ENCODE assay signal across 8 cellular contexts in genomic region chr19:44401787-44402115, GRCh38. TPM values are rescaled to one million over a fixed set of nuclear protein-coding genes. Genes with fewer than 3 reads are reported as not detected.
DNase-seq lines count a peak whose midpoint lies in the region; ATAC-seq and TF ChIP-seq lines count a peak whose summit lies in the region.

No MANE protein-coding gene starts in this region.

- H3K4me1 ChIP-seq in DOHH2 (ENCODE audit: control insufficient read depth, low read length): no peaks in the 10 kb centered on the region

- DNase-seq in activated B cell treated with CpG ODN at 0.5 μM for 24 hours (no peak), glutamatergic neuron (no peak), retinal pigment epithelial cell (ENCODE audit: low read depth) (no peak), NCI-H510A treated with DMSO at 0.1 percent for 48 hours (lab: John Stamatoyannopoulos, UW) (no peak), NCI-H345 (lab: John Stamatoyannopoulos, UW) (no peak)

- TF ChIP-seq CTCF in DOHH2 (IDR thresholded peaks at IDR 0.05; ENCODE audit: low read depth, low read length, poor library complexity, severe bottlenecking) (no peak), activated B cell treated with CpG ODN at 0.5 μM for 24 hours (IDR thresholded peaks at IDR 0.05) (no peak), glutamatergic neuron (IDR thresholded peaks at IDR 0.05; ENCODE audit: partially characterized antibody, unreplicated experiment) (no peak), retinal pigment epithelial cell (conservative IDR thresholded peaks at IDR 0.05; ENCODE audit: low read depth, low read length) (no peak)

- no peak for ATAC-seq in activated B cell treated with CpG ODN at 0.5 μM for 24 hours (ENCODE audit: low read depth)
- ATAC-seq in HG03039 (IDR thresholded peaks at IDR 0.05; ENCODE audit: unreplicated experiment): no peak
- ATAC-seq in HG03354 (IDR thresholded peaks at IDR 0.05; ENCODE audit: poor library complexity, severe bottlenecking, unreplicated experiment): no peak

- CTCF ChIA-PET in activated B cell treated with CpG ODN at 0.5 μM for 24 hours (lab: Charles Lee): no interaction called here

- peaks cover 21% of the 10 kb centered on the region for H3K36me3 Mint-ChIP-seq in activated B cell treated with CpG ODN at 0.5 μM for 24 hours (ENCODE audit: low read depth)
- peaks cover under 1% of the 10 kb centered on the region for H3K36me3 Mint-ChIP-seq in glutamatergic neuron (ENCODE audit: unreplicated experiment)

- peaks cover 14% of the 10 kb centered on the region for H3K4me1 Mint-ChIP-seq in activated B cell treated with CpG ODN at 0.5 μM for 24 hours
- H3K4me1 Mint-ChIP-seq in glutamatergic neuron (ENCODE audit: low read depth, unreplicated experiment): no peaks in the 10 kb centered on the region

- H3K79me2 ChIP-seq in DOHH2 (ENCODE audit: control insufficient read depth, low read length): no peaks in the 10 kb centered on the region

- POLR2A ChIA-PET in activated B cell treated with CpG ODN at 0.5 μM for 24 hours (lab: Charles Lee): no interaction called here

- intact Hi-C loops in activated B cell treated with CpG ODN at 0.5 μM for 24 hours (cut with micrococcal nuclease): loop anchor here (1.0 to 5.0 kb wide), 4 partner anchors 47 to 309 kb away; partner anchors contain the start of genes ZNF180, ZNF224 and ZNF229

- H3K4me3 ChIP-seq in DOHH2 (ENCODE audit: low read length): peak overlapping the region; percentile 38
- peak overlapping the region; percentile 84 for H3K4me3 ChIP-seq in retinal pigment epithelial cell (ENCODE audit: low read length)

- no peak overlapping the region for H3K27ac ChIP-seq in DOHH2 (ENCODE audit: low read depth, low read length)

- peaks cover 14% of the 10 kb centered on the region for H3K27me3 Mint-ChIP-seq in activated B cell treated with CpG ODN at 0.5 μM for 24 hours
- H3K27me3 Mint-ChIP-seq in glutamatergic neuron (ENCODE audit: unreplicated experiment): peaks cover 12% of the 10 kb centered on the region

- H4K20me1 ChIP-seq in DOHH2 (ENCODE audit: control insufficient read depth, insufficient read depth, low read depth, low read length): no peaks in the 10 kb centered on the region

- H3F3A ChIP-seq in DOHH2 (ENCODE audit: control insufficient read depth, insufficient read depth): no peaks in the 10 kb centered on the region

- no peaks in the 10 kb centered on the region for H3K36me3 ChIP-seq in DOHH2 (ENCODE audit: control insufficient read depth, low read length)

- no peaks in the 10 kb centered on the region for H3K27me3 ChIP-seq in DOHH2 (ENCODE audit: control insufficient read depth, low read length)

- H3K27ac Mint-ChIP-seq in activated B cell treated with CpG ODN at 0.5 μM for 24 hours: peak overlapping the region; percentile 46
- H3K27ac Mint-ChIP-seq in glutamatergic neuron (ENCODE audit: unreplicated experiment): peak overlapping the region; percentile 88

- peaks cover 32% of the 10 kb centered on the region for H3K9me3 Mint-ChIP-seq in activated B cell treated with CpG ODN at 0.5 μM for 24 hours
- H3K9me3 Mint-ChIP-seq in glutamatergic neuron (ENCODE audit: unreplicated experiment): peaks cover 5% of the 10 kb centered on the region

- peaks cover 10% of the 10 kb centered on the region; the same call in 1 of the 2 replicates for H3K9me3 ChIP-seq in DOHH2 (ENCODE audit: control insufficient read depth, insufficient read depth, low read length)

- H3K4me2 ChIP-seq in DOHH2 (ENCODE audit: low read length): peak overlapping the region; percentile 34; the same call in 1 of the 2 replicates

- H3K9me2 ChIP-seq in DOHH2 (replicated peaks; ENCODE audit: control insufficient read depth, low read length): no peaks in the 10 kb centered on the region

- H3K4me3 Mint-ChIP-seq in activated B cell treated with CpG ODN at 0.5 μM for 24 hours: peak overlapping the region; percentile 88
- H3K4me3 Mint-ChIP-seq in glutamatergic neuron (ENCODE audit: unreplicated experiment): peak overlapping the region; percentile 97

RNA-seq across cellular contexts. Expression of gene ZNF285, which starts 0.3 kb away (rescaled TPM):
- 4.5 TPM in 2 replicates for total RNA-seq in activated B cell treated with CpG ODN at 0.5 μM for 24 hours
- 5.2 TPM for total RNA-seq in glutamatergic neuron (ENCODE audit: unreplicated experiment)

RNA-seq across cellular contexts. Expression of gene ZNF112, which starts 45.3 kb away (rescaled TPM):
- total RNA-seq in activated B cell treated with CpG ODN at 0.5 μM for 24 hours: 2.5 and 2.8 TPM in 2 replicates
- 7.6 TPM for total RNA-seq in glutamatergic neuron (ENCODE audit: unreplicated experiment)

RNA-seq across cellular contexts. Expression of gene ZNF229, which starts 46.5 kb away (rescaled TPM):
- total RNA-seq in activated B cell treated with CpG ODN at 0.5 μM for 24 hours: 3.1 and 3.7 TPM in 2 replicates
- total RNA-seq in glutamatergic neuron (ENCODE audit: unreplicated experiment): 15.2 TPM
